In the genomic region with DNA sequence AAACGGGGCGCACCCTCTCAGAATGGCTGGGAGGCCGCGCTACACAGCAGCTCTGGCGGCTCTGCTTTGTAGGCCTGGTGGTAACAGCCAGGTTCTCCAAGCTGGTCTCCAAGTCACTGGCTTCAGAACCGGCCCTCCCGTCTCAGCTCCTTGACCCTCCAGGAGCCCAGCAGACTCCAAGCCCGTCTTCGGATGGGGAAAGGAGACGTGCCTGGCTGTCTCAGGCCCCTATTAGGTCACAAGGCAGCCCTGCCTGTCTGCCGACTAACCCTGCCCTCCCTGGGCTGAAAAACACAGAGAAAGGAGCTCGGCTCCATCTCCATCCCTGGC, we compare ENCODE assay signal across 16 cellular contexts. TPM values are rescaled to one million over a fixed set of nuclear protein-coding genes. Genes with fewer than 3 reads are reported as not detected.
A peak's percentile ranks its signal among the peaks of the same experiment; 100 is the strongest.
DNase-seq lines count a peak whose midpoint lies in the region; ATAC-seq and TF ChIP-seq lines count a peak whose summit lies in the region.
"Had no signal": no experiment of that assay in that cellular context is flagged by ENCODE, and none has a peak within 500 bp of the region (broad histone marks: within the 10 kb centered on the region; RNA-seq: fewer than 3 reads in every experiment).

No MANE protein-coding gene starts in this region.

- H3K9me3 Mint-ChIP-seq in activated T-cell treated with anti-CD3 and anti-CD28 coated beads, Interleukin-2, amount 50 U/mL, for 72 hours: no peaks in the 10 kb centered on the region
- no peaks in the 10 kb centered on the region for H3K9me3 Mint-ChIP-seq in activated T-helper 17 cell treated with anti-CD3 and anti-CD28 coated beads, Interleukin-2, amount 50 U/mL, for 72 hours
- H3K9me3 Mint-ChIP-seq in glutamatergic neuron (ENCODE audit: unreplicated experiment): peaks cover 10% of the 10 kb centered on the region
- no peaks in the 10 kb centered on the region for H3K9me3 Mint-ChIP-seq in stimulated activated naive CD8-positive, alpha-beta T cell treated with anti-CD3 and anti-CD28 coated beads, Interleukin-15, amount 100 ng/mL, for 72 hours

- no peaks in the 10 kb centered on the region for H3K27me3 Mint-ChIP-seq in activated T-cell treated with anti-CD3 and anti-CD28 coated beads, Interleukin-2, amount 50 U/mL, for 72 hours (ENCODE audit: low read depth)
- H3K27me3 Mint-ChIP-seq in activated T-helper 17 cell treated with anti-CD3 and anti-CD28 coated beads, Interleukin-2, amount 50 U/mL, for 72 hours: no peaks in the 10 kb centered on the region
- peaks cover 17% of the 10 kb centered on the region for H3K27me3 Mint-ChIP-seq in glutamatergic neuron (ENCODE audit: unreplicated experiment)
- H3K27me3 Mint-ChIP-seq in stimulated activated naive CD8-positive, alpha-beta T cell treated with anti-CD3 and anti-CD28 coated beads, Interleukin-15, amount 100 ng/mL, for 72 hours: no peaks in the 10 kb centered on the region

- peaks cover 3 to 7% of the 10 kb centered on the region in 2 donors for H3K36me3 Mint-ChIP-seq in activated T-cell treated with anti-CD3 and anti-CD28 coated beads, Interleukin-2, amount 50 U/mL, for 72 hours (ENCODE audit: insufficient read depth in 2 of 2)
- peaks cover 35% of the 10 kb centered on the region for H3K36me3 Mint-ChIP-seq in activated T-helper 17 cell treated with anti-CD3 and anti-CD28 coated beads, Interleukin-2, amount 50 U/mL, for 72 hours (ENCODE audit: low read depth)
- no peaks in the 10 kb centered on the region for H3K36me3 Mint-ChIP-seq in glutamatergic neuron (ENCODE audit: unreplicated experiment)

- no peak for ATAC-seq in activated T-cell treated with anti-CD3 and anti-CD28 coated beads, Interleukin-2, amount 50 U/mL, for 72 hours (replicated peaks in 1 of 2)
- ATAC-seq in activated T-helper 17 cell treated with anti-CD3 and anti-CD28 coated beads, Interleukin-2, amount 50 U/mL, for 72 hours (replicated peaks): no peak
- no peak for ATAC-seq in stimulated activated naive CD8-positive, alpha-beta T cell treated with anti-CD3 and anti-CD28 coated beads, Interleukin-15, amount 100 ng/mL, for 72 hours
- no peak for ATAC-seq in GM18511 (IDR thresholded peaks at IDR 0.05; ENCODE audit: unreplicated experiment)
- ATAC-seq: K562 had no signal

- H3K27ac Mint-ChIP-seq in activated T-cell treated with anti-CD3 and anti-CD28 coated beads, Interleukin-2, amount 50 U/mL, for 72 hours: no peak overlapping the region
- no peak overlapping the region for H3K27ac Mint-ChIP-seq in activated T-helper 17 cell treated with anti-CD3 and anti-CD28 coated beads, Interleukin-2, amount 50 U/mL, for 72 hours
- no peak overlapping the region for H3K27ac Mint-ChIP-seq in glutamatergic neuron (ENCODE audit: unreplicated experiment)
- peak overlapping the region in 1 of 2 donors; percentile 34 for H3K27ac Mint-ChIP-seq in stimulated activated naive CD8-positive, alpha-beta T cell treated with anti-CD3 and anti-CD28 coated beads, Interleukin-15, amount 100 ng/mL, for 72 hours

- no peak for TF ChIP-seq CTCF in glutamatergic neuron (IDR thresholded peaks at IDR 0.05; ENCODE audit: partially characterized antibody, unreplicated experiment)

- H3K4me3 Mint-ChIP-seq in activated T-cell treated with anti-CD3 and anti-CD28 coated beads, Interleukin-2, amount 50 U/mL, for 72 hours: peak overlapping the region; percentile 88 to 94
- H3K4me3 Mint-ChIP-seq in activated T-helper 17 cell treated with anti-CD3 and anti-CD28 coated beads, Interleukin-2, amount 50 U/mL, for 72 hours: peak overlapping the region; percentile 84
- H3K4me3 Mint-ChIP-seq in glutamatergic neuron (ENCODE audit: unreplicated experiment): peak overlapping the region; percentile 38
- peak overlapping the region; percentile 89 to 91 for H3K4me3 Mint-ChIP-seq in stimulated activated naive CD8-positive, alpha-beta T cell treated with anti-CD3 and anti-CD28 coated beads, Interleukin-15, amount 100 ng/mL, for 72 hours

- H3K4me1 Mint-ChIP-seq in activated T-cell treated with anti-CD3 and anti-CD28 coated beads, Interleukin-2, amount 50 U/mL, for 72 hours (ENCODE audit: low read depth): peaks cover 27% of the 10 kb centered on the region
- peaks cover 15% of the 10 kb centered on the region for H3K4me1 Mint-ChIP-seq in activated T-helper 17 cell treated with anti-CD3 and anti-CD28 coated beads, Interleukin-2, amount 50 U/mL, for 72 hours
- H3K4me1 Mint-ChIP-seq in glutamatergic neuron (ENCODE audit: low read depth, unreplicated experiment): peaks cover 4% of the 10 kb centered on the region
- H3K4me1 Mint-ChIP-seq in stimulated activated naive CD8-positive, alpha-beta T cell treated with anti-CD3 and anti-CD28 coated beads, Interleukin-15, amount 100 ng/mL, for 72 hours: peaks cover 43% of the 10 kb centered on the region

- no peak for DNase-seq in activated T-cell treated with anti-CD3 and anti-CD28 coated beads, Interleukin-2, amount 50 U/mL, for 72 hours
- DNase-seq in activated T-cell treated with anti-CD3 and anti-CD28 coated beads, Interleukin-2, amount 50 U/mL, for 1 hour: no peak
- DNase-seq in glutamatergic neuron: no peak
- DNase-seq in stimulated activated naive CD8-positive, alpha-beta T cell treated with anti-CD3 and anti-CD28 coated beads, Interleukin-15, amount 100 ng/mL, for 72 hours: no peak
- no peak for DNase-seq in activated CD4-positive, CD25-positive, alpha-beta regulatory T cell treated with anti-CD3 and anti-CD28 coated beads, Interleukin-2, amount 50 U/mL, for 72 hours
- DNase-seq in SK-N-DZ (ENCODE audit: low spot score): no peak
- DNase-seq: activated gamma-delta T cell treated with Interleukin-2 at 50 U/mL for 16 hours; AML-193; HCEC 1CT; OCI-M1; stimulated activated CD4-positive, alpha-beta T cell treated with anti-CD3 and anti-CD28 coated beads, Interleukin-15, amount 100 ng/mL, for 24 hours; stimulated activated naive CD4-positive, alpha-beta T cell had no signal

RNA-seq across cellular contexts. Expression of a gene that starts 2.2 kb away (rescaled TPM):
- total RNA-seq in activated T-cell treated with anti-CD3 and anti-CD28 coated beads, Interleukin-2, amount 50 U/mL, for 72 hours: 10 to 100 TPM; 16.9 to 20.2 TPM
- total RNA-seq in activated T-helper 17 cell treated with anti-CD3 and anti-CD28 coated beads, Interleukin-2, amount 50 U/mL, for 72 hours: 10 to 100 TPM; 12.3 to 26.4 TPM
- total RNA-seq in glutamatergic neuron (ENCODE audit: unreplicated experiment): 25.4 TPM
- 14.4 and 23.2 TPM in 2 replicates for polyA plus RNA-seq in SK-N-DZ (2014; cell fraction: cytosol; rRNA removed)
- polyA plus RNA-seq in SK-N-DZ (2014; cell fraction: nucleus; rRNA removed): 31.9 and 32.7 TPM in 2 replicates

RNA-seq across cellular contexts. Expression of a gene that starts 13.8 kb away (rescaled TPM):
- total RNA-seq in activated T-cell treated with anti-CD3 and anti-CD28 coated beads, Interleukin-2, amount 50 U/mL, for 72 hours: 10 to 100 TPM; 39.3 to 51.9 TPM
- total RNA-seq in activated T-helper 17 cell treated with anti-CD3 and anti-CD28 coated beads, Interleukin-2, amount 50 U/mL, for 72 hours: 10 to 100 TPM; 27.2 to 61.1 TPM
- 62.6 TPM for total RNA-seq in glutamatergic neuron (ENCODE audit: unreplicated experiment)
- polyA plus RNA-seq in SK-N-DZ (2014; cell fraction: cytosol; rRNA removed): 72.1 and 78.3 TPM in 2 replicates
- polyA plus RNA-seq in SK-N-DZ (2014; cell fraction: nucleus; rRNA removed): 29.8 and 37.9 TPM in 2 replicates

RNA-seq across cellular contexts. Expression of a gene that starts 18.8 kb away (rescaled TPM):
- total RNA-seq in activated T-cell treated with anti-CD3 and anti-CD28 coated beads, Interleukin-2, amount 50 U/mL, for 72 hours: under 1 TPM in 1 of 2 donors, not detected in 1; 0.31 TPM
- total RNA-seq in activated T-helper 17 cell treated with anti-CD3 and anti-CD28 coated beads, Interleukin-2, amount 50 U/mL, for 72 hours: not detected
- 0.56 TPM for total RNA-seq in glutamatergic neuron (ENCODE audit: unreplicated experiment)
- not detected in 2 replicates for polyA plus RNA-seq in SK-N-DZ (2014; cell fraction: cytosol; rRNA removed)
- polyA plus RNA-seq in SK-N-DZ (2014; cell fraction: nucleus; rRNA removed): 0.13 TPM in 1 of 2 replicates, not detected in the other
- total RNA-seq: K562, myocyte had no signal
- polyA plus RNA-seq: K562 had no signal

RNA-seq across cellular contexts. Expression of a gene that starts 25.7 kb away (rescaled TPM):
- total RNA-seq in activated T-cell treated with anti-CD3 and anti-CD28 coated beads, Interleukin-2, amount 50 U/mL, for 72 hours: 1 to 10 TPM; 3.3 to 6.1 TPM
- under 1 TPM in 1 of 2 donors, not detected in 1; 0.32 TPM for total RNA-seq in activated T-helper 17 cell treated with anti-CD3 and anti-CD28 coated beads, Interleukin-2, amount 50 U/mL, for 72 hours
- 2.3 TPM for total RNA-seq in glutamatergic neuron (ENCODE audit: unreplicated experiment)
- 1.8 and 2.1 TPM in 2 replicates for polyA plus RNA-seq in SK-N-DZ (2014; cell fraction: cytosol; rRNA removed)
- 1.1 and 2.0 TPM in 2 replicates for polyA plus RNA-seq in SK-N-DZ (2014; cell fraction: nucleus; rRNA removed)
- total RNA-seq: K562, myocyte had no signal

Comparison
In these comparisons a context has a peak if more than half of its experiments do, and no peak if none do; other contexts are left out.
1. H3K4me3 Mint-ChIP-seq: peak in every context shown above with its lines; median percentile 91 in activated T-cell treated with anti-CD3 and anti-CD28 coated beads, Interleukin-2, amount 50 U/mL, for 72 hours; 90 in stimulated activated naive CD8-positive, alpha-beta T cell treated with anti-CD3 and anti-CD28 coated beads, Interleukin-15, amount 100 ng/mL, for 72 hours; 84 in activated T-helper 17 cell treated with anti-CD3 and anti-CD28 coated beads, Interleukin-2, amount 50 U/mL, for 72 hours; 38 in glutamatergic neuron.